ENCODE assay signal across 8 cellular contexts in genomic region chr1:40979241-40980067, GRCh38. TPM values are rescaled to one million over a fixed set of nuclear protein-coding genes. Genes with fewer than 3 reads are reported as not detected.
DNase-seq lines count a peak whose midpoint lies in the region; ATAC-seq, FAIRE-seq and TF ChIP-seq lines count a peak whose summit lies in the region.

Gene CTPS1, plus strand, starts transcription at chr1:40979696. Its CDS starts 3,595 bp downstream, at chr1:40983291.

- no peaks in the 10 kb centered on the region for H3K9me3 Mint-ChIP-seq in CD4-positive, alpha-beta memory T cell

- H3K27me3 Mint-ChIP-seq in CD4-positive, alpha-beta memory T cell = no peaks in the 10 kb centered on the region

- TF ChIP-seq EP300 in HepG2 (IDR thresholded peaks at IDR 0.05; ENCODE audit: low read depth in 2 of 2, low read length in 2 of 2) = no peak
- no peak for TF ChIP-seq EP300 in HepG2 (CRISPR knock-in tag; IDR thresholded peaks at IDR 0.05; ENCODE audit: borderline replicate concordance)

- H3K27me3 ChIP-seq in CD4-positive, alpha-beta memory T cell (ENCODE audit: insufficient read depth, low read length) = no peaks in the 10 kb centered on the region
- no peaks in the 10 kb centered on the region for H3K27me3 ChIP-seq in HepG2 (ENCODE audit: control insufficient read depth in 1 of 2, insufficient read depth in 2 of 2, low read length in 2 of 2)

- peaks cover 17 to 31% (median 22%) of the 10 kb centered on the region in 4 donors for H3K4me1 Mint-ChIP-seq in CD4-positive, alpha-beta memory T cell

- intact Hi-C loops in CD4-positive, alpha-beta memory T cell (cut with micrococcal nuclease) = loop anchor here (1.0 to 5.0 kb wide), 3 partner anchors 24 to 1402 kb away; partner anchors contain the start of gene PABPC4
- intact Hi-C loops in HepG2 (cut with micrococcal nuclease; ENCODE audit: unreplicated experiment) = no loop called here

- BruUV-seq in HepG2 (replicated peaks; lab: Mats Ljungman, UMichigan) = no TSS peak

- H3K36me3 Mint-ChIP-seq in CD4-positive, alpha-beta memory T cell = peaks cover 5 to 17% of the 10 kb centered on the region in 2 donors

- H3K36me3 ChIP-seq in CD4-positive, alpha-beta memory T cell (ENCODE audit: insufficient read depth, low read length) = peaks cover 13% of the 10 kb centered on the region
- H3K36me3 ChIP-seq in HepG2 (replicated peaks in 1 of 2; ENCODE audit: control insufficient read depth in 1 of 2, insufficient read depth in 2 of 2, low read length in 2 of 2) = peaks cover 3 to 15% of the 10 kb centered on the region in 2 experiments

- peak within 1 kb of the TSS; percentile 91 for H3K4me2 ChIP-seq in HepG2 (ENCODE audit: low read depth, low read length)

- WGBS in HepG2 (ENCODE audit: low lambda C conversion rate) = 74% methylated on average over 16 of the region's 96 CpGs

- peak; percentile 75 to 84 for TF ChIP-seq POLR2A in HepG2 (IDR thresholded peaks at IDR 0.05; ENCODE audit: insufficient read depth in 1 of 2, low read depth in 2 of 2, low read length in 2 of 2)

- H3K4me3 ChIP-seq in CD4-positive, alpha-beta memory T cell (ENCODE audit: low read length in 2 of 2) = peak within 1 kb of the TSS; percentile 45 to 80
- H3K4me3 ChIP-seq in HepG2 (replicated peaks in 1 of 3; ENCODE audit: insufficient read depth in 1 of 3, low read depth in 2 of 3, low read length in 3 of 3) = peak within 1 kb of the TSS; percentile 51 to 73 (median 69)

- DNase-seq in CD4-positive, alpha-beta memory T cell = peak; percentile 94 to 96 (median 95)
- DNase-seq in NCI-H774 (lab: John Stamatoyannopoulos, UW) (peak; percentile 99), dermis blood vessel endothelial cell (peak; percentile 96), HepG2 (ENCODE audit: low spot score) (peak; percentile 84)
- DNase-seq in activated CD4-positive, alpha-beta T cell treated with anti-CD3 and anti-CD28 coated beads, Interleukin-2, amount 50 U/mL, for 4 hours = peak; percentile 94 to 95
- peak; percentile 98 for DNase-seq in stimulated activated CD4-positive, alpha-beta T cell treated with anti-CD3 and anti-CD28 coated beads, Interleukin-4, amount 100 ng/mL, for 1 hour

- peaks cover 25% of the 10 kb centered on the region for H3K4me1 ChIP-seq in CD4-positive, alpha-beta memory T cell (ENCODE audit: insufficient read depth, low read length)
- H3K4me1 ChIP-seq in HepG2 (ENCODE audit: insufficient read depth, low read length) = peaks cover 49% of the 10 kb centered on the region

- H3K79me2 ChIP-seq in HepG2 (ENCODE audit: insufficient read depth, low read length) = peaks cover 37% of the 10 kb centered on the region

- FAIRE-seq in HepG2 (lab: Jason Lieb, UNC) = no peak

- H3K27ac ChIP-seq in CD4-positive, alpha-beta memory T cell (ENCODE audit: low read depth, low read length) = peak within 1 kb of the TSS; percentile 81
- peak within 1 kb of the TSS; percentile 98 for H3K27ac ChIP-seq in HepG2 (ENCODE audit: extremely low read length, insufficient read depth, low read length)

- peak; percentile 85 for ATAC-seq in GM19438 (IDR thresholded peaks at IDR 0.05; ENCODE audit: low read depth, unreplicated experiment)
- peak; percentile 80 for ATAC-seq in HG03571 (IDR thresholded peaks at IDR 0.05; ENCODE audit: unreplicated experiment)
- peak; percentile 96 for ATAC-seq in HepG2

- POLR2A ChIA-PET in CD4-positive, alpha-beta memory T cell (lab: Charles Lee; ENCODE audit: partially characterized antibody) = interaction anchor here (0.6 to 2.9 kb wide), 15 partner anchors 11 to 1787 kb away, joined by 3 to 25 read pairs (median 4); partner anchors contain the start of genes C1orf50, CITED4, NFYC and P3H1
- POLR2A ChIA-PET in HepG2 (lab: Yijun Ruan, JAX) = interaction anchor here (1.0 to 2.0 kb wide), 7 partner anchors 9 to 447 kb away, joined by 3 to 13 read pairs (median 4); partner anchors contain the start of genes CITED4 and ZNF684

- H3K4me3 Mint-ChIP-seq in CD4-positive, alpha-beta memory T cell = peak within 1 kb of the TSS; percentile 83 to 97 (median 90)

- in situ Hi-C loops in HepG2 (cut with HindIII; ENCODE audit: extremely low pct_ligation_motif_present, low pct_unique_long_range_greater_than_20kb) = no loop called here

- peak within 1 kb of the TSS; percentile 88 to 98 (median 92) for H3K27ac Mint-ChIP-seq in CD4-positive, alpha-beta memory T cell

- H2AFZ ChIP-seq in HepG2 (ENCODE audit: low read length) = no peak within 1 kb of the TSS

- peak; percentile 20; the same call in 1 of the 2 replicates for TF ChIP-seq CTCF in HepG2 (CRISPR knock-in tag; IDR thresholded peaks at IDR 0.05)

- CTCF ChIA-PET in CD4-positive, alpha-beta memory T cell (lab: Charles Lee; ENCODE audit: partially characterized antibody) = interaction anchor here (1.1 to 3.8 kb wide), 5 partner anchors 14 to 30 kb away, joined by 3 to 32 read pairs (median 5); no protein-coding TSS in a partner anchor
- CTCF ChIA-PET in HepG2 (lab: Yijun Ruan, JAX; ENCODE audit: low intra/inter-chr PET ratio, low total read pairs) = no interaction called here

- H3K9me3 ChIP-seq in CD4-positive, alpha-beta memory T cell (ENCODE audit: control insufficient read depth in 1 of 2, low read length in 2 of 2) = no peaks in the 10 kb centered on the region
- no peaks in the 10 kb centered on the region for H3K9me3 ChIP-seq in HepG2 (ENCODE audit: low read length)

- no peaks in the 10 kb centered on the region for H4K20me1 ChIP-seq in HepG2 (ENCODE audit: insufficient read depth, low read length)

- peak within 1 kb of the TSS; percentile 83 for H3K9ac ChIP-seq in HepG2 (ENCODE audit: insufficient read depth, low read depth, low read length)

- TF ChIP-seq RAD21 in HepG2 (CRISPR knock-in tag; IDR thresholded peaks at IDR 0.05) = no peak; the same call in 1 of the 2 replicates

TF ChIP-seq in HepG2, 621 proteins besides CTCF, POLR2A, EP300 and RAD21 (continues in another document):
- no peak for TF ChIP-seq PAWR (CRISPR knock-in tag; IDR thresholded peaks at IDR 0.05; ENCODE audit: borderline replicate concordance)
- peak; percentile 89; the same call in 1 of the 2 replicates for TF ChIP-seq ZNF747 (CRISPR knock-in tag; IDR thresholded peaks at IDR 0.05; ENCODE audit: borderline replicate concordance)
- no peak for TF ChIP-seq TGIF2 (CRISPR knock-in tag; IDR thresholded peaks at IDR 0.05)

RNA-seq across cellular contexts. Expression of gene CTPS1, which starts in this region (rescaled TPM):
- total RNA-seq in CD4-positive, alpha-beta memory T cell = 10 to 100 TPM; 18.5 to 19.7 TPM
- 10 to 100 TPM; 11.6 to 14.2 TPM for polyA plus RNA-seq in CD4-positive, alpha-beta memory T cell
- total RNA-seq in dermis blood vessel endothelial cell = 21.3 and 35.1 TPM in 2 replicates
- 42.8 and 63.1 TPM in 2 replicates for total RNA-seq in HepG2 (2016; rRNA removed; fragmentation: Illumina TruSeq; extraction: Trizol)
- 8.1 and 8.4 TPM in 2 replicates for total RNA-seq in HepG2 (2016; cell fraction: cytosol; rRNA removed; fragmentation: Illumina TruSeq; extraction: Trizol; ENCODE audit: low read depth)
- 40.9 and 54.3 TPM in 2 replicates for total RNA-seq in HepG2 (2016; cell fraction: insoluble cytoplasmic fraction; rRNA removed; fragmentation: Illumina TruSeq; extraction: Trizol)
- total RNA-seq in HepG2 (2016; cell fraction: membrane; rRNA removed; fragmentation: Illumina TruSeq; extraction: Trizol) = 18.5 and 19.2 TPM in 2 replicates
- 56.4 and 60.8 TPM in 2 replicates for total RNA-seq in HepG2 (2016; cell fraction: nucleus; rRNA removed; fragmentation: Illumina TruSeq; extraction: Trizol)
- polyA plus RNA-seq in HepG2 (2011; rRNA removed) = 9.6 and 10.1 TPM in 2 replicates
- polyA plus RNA-seq in HepG2 (2011; cell fraction: cytosol; rRNA removed) = 6.4 and 7.9 TPM in 2 replicates
- polyA plus RNA-seq in HepG2 (2011; cell fraction: nucleus; rRNA removed) = 42.7 and 43.4 TPM in 2 replicates
- 19.4 and 21.9 TPM in 2 replicates for polyA plus RNA-seq in HepG2 (2012)
- 4.7 and 5.0 TPM in 2 replicates for polyA plus RNA-seq in HepG2 (2016; cell fraction: cytosol; fragmentation: Illumina TruSeq; extraction: Trizol; ENCODE audit: low read depth)
- 61.3 and 68.4 TPM in 2 replicates for polyA plus RNA-seq in HepG2 (2016; cell fraction: insoluble cytoplasmic fraction; fragmentation: Illumina TruSeq; extraction: Trizol; ENCODE audit: low read depth)
- polyA plus RNA-seq in HepG2 (2016; cell fraction: membrane; fragmentation: Illumina TruSeq; extraction: Trizol; ENCODE audit: low read depth) = 9.5 and 10.5 TPM in 2 replicates
- 105 and 109 TPM in 2 replicates for polyA plus RNA-seq in HepG2 (2016; cell fraction: nucleus; fragmentation: Illumina TruSeq; extraction: Trizol; ENCODE audit: insufficient read depth, low read depth)
- polyA minus RNA-seq in HepG2 (2011; rRNA and poly(A)+ RNA removed; ENCODE audit: low replicate concordance) = 23.3 and 120 TPM in 2 replicates
- 7.5 and 8.1 TPM in 2 replicates for polyA minus RNA-seq in HepG2 (2011; cell fraction: cytosol; rRNA and poly(A)+ RNA removed)
- 51.4 and 55.3 TPM in 2 replicates for polyA minus RNA-seq in HepG2 (2011; cell fraction: nucleus; rRNA and poly(A)+ RNA removed)

Comparison
In these comparisons a context has a peak if more than half of its experiments do, and no peak if none do; other contexts are left out.
1. Peak in every context shown above with its lines: DNase-seq, ATAC-seq, H3K4me3 ChIP-seq and H3K27ac ChIP-seq.